1 cellular context compared by ENCODE assay signal in genomic region chr12:122862110-122862634, GRCh38.
TF ChIP-seq lines count a peak whose summit lies in the region.

No MANE protein-coding gene starts in this region.

TF ChIP-seq in HepG2, 621 proteins besides CTCF, POLR2A, EP300 and RAD21 (continued from another document):
- 0 out of 2 replicates have a peak, but pooled peaks have one; percentile 10 for TF ChIP-seq KDM2A (CRISPR knock-in tag; IDR thresholded peaks at IDR 0.05; ENCODE audit: borderline replicate concordance, low read depth)
- TF ChIP-seq ZFP91 (CRISPR knock-in tag; IDR thresholded peaks at IDR 0.05; ENCODE audit: borderline replicate concordance): 0 out of 2 replicates have a peak, but pooled peaks have one; percentile 3
- TF ChIP-seq, protein P1, sequence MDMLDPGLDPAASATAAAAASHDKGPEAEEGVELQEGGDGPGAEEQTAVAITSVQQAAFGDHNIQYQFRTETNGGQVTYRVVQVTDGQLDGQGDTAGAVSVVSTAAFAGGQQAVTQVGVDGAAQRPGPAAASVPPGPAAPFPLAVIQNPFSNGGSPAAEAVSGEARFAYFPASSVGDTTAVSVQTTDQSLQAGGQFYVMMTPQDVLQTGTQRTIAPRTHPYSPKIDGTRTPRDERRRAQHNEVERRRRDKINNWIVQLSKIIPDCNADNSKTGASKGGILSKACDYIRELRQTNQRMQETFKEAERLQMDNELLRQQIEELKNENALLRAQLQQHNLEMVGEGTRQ (IDR thresholded peaks at IDR 0.05; ENCODE audit: low read depth, low read length): no peak
- TF ChIP-seq, protein P1 (CRISPR knock-in tag; IDR thresholded peaks at IDR 0.05; ENCODE audit: borderline replicate concordance): 0 out of 2 replicates have a peak, but pooled peaks have one; percentile 10
- no peak for TF ChIP-seq ZNF878 (CRISPR knock-in tag; IDR thresholded peaks at IDR 0.05)
